ENCODE assay signal across 23 cellular contexts in genomic region chr6:18350271-18350670, GRCh38. TPM values are rescaled to one million over a fixed set of nuclear protein-coding genes. Genes with fewer than 3 reads are reported as not detected.
DNase-seq lines count a peak whose midpoint lies in the region; ATAC-seq and TF ChIP-seq lines count a peak whose summit lies in the region.
"Had no signal": no experiment of that assay in that cellular context is flagged by ENCODE, and none has a peak within 500 bp of the region (broad histone marks: within the 10 kb centered on the region; RNA-seq: fewer than 3 reads in every experiment).

No MANE protein-coding gene starts in this region.

- BruUV-seq in Calu3 (replicated peaks; lab: Mats Ljungman, UMichigan) = no TSS peak

- TF ChIP-seq CTCF in Calu3 (IDR thresholded peaks at IDR 0.05; ENCODE audit: unreplicated experiment) (no peak), RWPE2 (IDR thresholded peaks at IDR 0.05; ENCODE audit: poor library complexity, severe bottlenecking) (no peak), fibroblast of pulmonary artery (IDR thresholded peaks at IDR 0.05; ENCODE audit: low read length, missing control alignments) (no peak), foreskin fibroblast (IDR thresholded peaks at IDR 0.05; ENCODE audit: low read depth, low read length) (no peak)

- CTCF ChIA-PET in Calu3 (lab: Charles Lee) = no interaction called here

- H3K36me3 Mint-ChIP-seq in Calu3 (ENCODE audit: insufficient read depth, unreplicated experiment) = no peaks in the 10 kb centered on the region
- H3K36me3 Mint-ChIP-seq in effector memory CD8-positive, alpha-beta T cell (ENCODE audit: insufficient read depth) = no peaks in the 10 kb centered on the region
- H3K36me3 Mint-ChIP-seq: activated naive CD8-positive, alpha-beta T cell; CD4-positive, alpha-beta memory T cell had no signal

- no peaks in the 10 kb centered on the region for H3K9me3 Mint-ChIP-seq in Calu3 (ENCODE audit: low read depth, unreplicated experiment)
- no peaks in the 10 kb centered on the region for H3K9me3 Mint-ChIP-seq in effector memory CD8-positive, alpha-beta T cell
- H3K9me3 Mint-ChIP-seq: activated CD4-positive, alpha-beta T cell treated with anti-CD3 and anti-CD28 coated beads, Interleukin-2, amount 10 ng/mL, durations not matched to agents 7 days and 5 days; activated T-helper 17 cell treated with anti-CD3 and anti-CD28 coated beads, Interleukin-2, amount 50 U/mL, for 72 hours; CD4-positive, alpha-beta memory T cell had no signal

- H3K4me1 ChIP-seq in RWPE2 (ENCODE audit: insufficient read depth, poor library complexity, severe bottlenecking) = peaks cover 39% of the 10 kb centered on the region
- H3K4me1 ChIP-seq: sigmoid colon had no signal

- no peaks in the 10 kb centered on the region for H3K9me3 ChIP-seq in RWPE2 (ENCODE audit: severe bottlenecking)
- H3K9me3 ChIP-seq: sigmoid colon had no signal

- no peaks in the 10 kb centered on the region for H3K36me3 ChIP-seq in RWPE2 (ENCODE audit: low read depth)
- H3K36me3 ChIP-seq: sigmoid colon had no signal

- H3K4me1 Mint-ChIP-seq in Calu3 (ENCODE audit: low read depth, unreplicated experiment) = peaks cover 6% of the 10 kb centered on the region
- H3K4me1 Mint-ChIP-seq in effector memory CD8-positive, alpha-beta T cell (ENCODE audit: low read depth in 2 of 2) = peaks cover 0 to 2% of the 10 kb centered on the region in 2 donors
- H3K4me1 Mint-ChIP-seq: activated CD4-positive, alpha-beta T cell treated with anti-CD3 and anti-CD28 coated beads, Interleukin-2, amount 10 ng/mL, durations not matched to agents 7 days and 5 days; activated T-helper 17 cell treated with anti-CD3 and anti-CD28 coated beads, Interleukin-2, amount 50 U/mL, for 72 hours; CD4-positive, alpha-beta memory T cell had no signal

- no peaks in the 10 kb centered on the region for H3K27me3 Mint-ChIP-seq in Calu3 (ENCODE audit: unreplicated experiment)
- H3K27me3 Mint-ChIP-seq in effector memory CD8-positive, alpha-beta T cell = peaks cover 37 to 40% of the 10 kb centered on the region in 2 donors

- no peak overlapping the region for H3K4me3 ChIP-seq in RWPE2 (ENCODE audit: severe bottlenecking)
- no peak overlapping the region for H3K4me3 ChIP-seq in fibroblast of pulmonary artery (replicated peaks; ENCODE audit: low read depth, low read length)
- H3K4me3 ChIP-seq in foreskin fibroblast (ENCODE audit: low read depth in 1 of 2, low read length in 2 of 2) = no peak overlapping the region
- H3K4me3 ChIP-seq: sigmoid colon had no signal

- DNase-seq in Calu3 (peak; percentile 2), RWPE2 (ENCODE audit: low spot score) (no peak), fibroblast of pulmonary artery (ENCODE audit: low read depth) (peak; percentile 11), renal cortical epithelial cell (ENCODE audit: low read depth) (peak; percentile 89), foreskin fibroblast (no peak), NCI-H2029 (lab: John Stamatoyannopoulos, UW) (no peak)
- DNase-seq in activated CD4-positive, CD25-positive, alpha-beta regulatory T cell (lab: John Stamatoyannopoulos, UW) = no peak
- no peak for DNase-seq in effector memory CD8-positive, alpha-beta T cell
- DNase-seq: activated CD4-positive, alpha-beta T cell treated with anti-CD3 and anti-CD28 coated beads, Interleukin-2, amount 10 ng/mL, durations not matched to agents 7 days and 5 days; CD4-positive, alpha-beta memory T cell; DMS53; head of caudate nucleus; left colon; NCI-H1092; NCI-H2029 treated with DMSO at 0.1 percent for 48 hours; NCI-H446; PC-3; SIG-M5; sigmoid colon; substantia nigra had no signal

- H3K27ac ChIP-seq in RWPE2 (ENCODE audit: poor library complexity, severe bottlenecking) = peak overlapping the region; percentile 72
- H3K27ac ChIP-seq: sigmoid colon had no signal

- no peak overlapping the region for H3K4me3 Mint-ChIP-seq in Calu3 (ENCODE audit: low read depth, unreplicated experiment)
- H3K4me3 Mint-ChIP-seq in effector memory CD8-positive, alpha-beta T cell = no peak overlapping the region
- H3K4me3 Mint-ChIP-seq: activated CD4-positive, alpha-beta T cell treated with anti-CD3 and anti-CD28 coated beads, Interleukin-2, amount 10 ng/mL, durations not matched to agents 7 days and 5 days; activated naive CD8-positive, alpha-beta T cell; activated T-helper 17 cell treated with anti-CD3 and anti-CD28 coated beads, Interleukin-2, amount 50 U/mL, for 72 hours; CD4-positive, alpha-beta memory T cell; neural crest cell had no signal

- intact Hi-C loops in Calu3 (cut with micrococcal nuclease; ENCODE audit: unreplicated experiment) = no loop called here

- H3K27ac Mint-ChIP-seq in Calu3 (ENCODE audit: unreplicated experiment) = no peak overlapping the region
- H3K27ac Mint-ChIP-seq in effector memory CD8-positive, alpha-beta T cell = no peak overlapping the region
- H3K27ac Mint-ChIP-seq: activated CD4-positive, alpha-beta T cell treated with anti-CD3 and anti-CD28 coated beads, Interleukin-2, amount 10 ng/mL, durations not matched to agents 7 days and 5 days; activated naive CD8-positive, alpha-beta T cell; activated T-helper 17 cell treated with anti-CD3 and anti-CD28 coated beads, Interleukin-2, amount 50 U/mL, for 72 hours; CD4-positive, alpha-beta memory T cell had no signal

- no peak for ATAC-seq in RWPE2 (ENCODE audit: low read depth)
- ATAC-seq in effector memory CD8-positive, alpha-beta T cell (replicated peaks) = no peak
- ATAC-seq: activated T-helper 17 cell treated with anti-CD3 and anti-CD28 coated beads, Interleukin-2, amount 50 U/mL, for 72 hours; left colon; PC-3 had no signal

- H3K27me3 ChIP-seq in RWPE2 (ENCODE audit: insufficient read depth, poor library complexity, severe bottlenecking) = no peaks in the 10 kb centered on the region
- H3K27me3 ChIP-seq: sigmoid colon had no signal

RNA-seq across cellular contexts. Expression of gene RNF144B, which starts 36.9 kb away (rescaled TPM):
- total RNA-seq in Calu3 (2022) (7.4 and 12.1 TPM in 2 replicates), renal cortical epithelial cell (191 and 251 TPM in 2 replicates)

Comparison
In these comparisons a context has a peak if more than half of its experiments do, and no peak if none do; other contexts are left out.
1. DNase-seq: peak in Calu3 (single experiment), fibroblast of pulmonary artery (single experiment) and renal cortical epithelial cell (single experiment); none in RWPE2 (single experiment), foreskin fibroblast (0 of 2), activated CD4-positive, CD25-positive, alpha-beta regulatory T cell (0 of 4), NCI-H2029 (single experiment) and effector memory CD8-positive, alpha-beta T cell (0 of 3).
2. RNA of gene RNF144B, which starts 36.9 kb away (total RNA-seq): 191 to 251 TPM in renal cortical epithelial cell; 7.4 to 12.1 TPM in Calu3; every median in the first group is over 10 times any median in the second.